1 cellular context compared by ENCODE assay signal in the genomic region with DNA sequence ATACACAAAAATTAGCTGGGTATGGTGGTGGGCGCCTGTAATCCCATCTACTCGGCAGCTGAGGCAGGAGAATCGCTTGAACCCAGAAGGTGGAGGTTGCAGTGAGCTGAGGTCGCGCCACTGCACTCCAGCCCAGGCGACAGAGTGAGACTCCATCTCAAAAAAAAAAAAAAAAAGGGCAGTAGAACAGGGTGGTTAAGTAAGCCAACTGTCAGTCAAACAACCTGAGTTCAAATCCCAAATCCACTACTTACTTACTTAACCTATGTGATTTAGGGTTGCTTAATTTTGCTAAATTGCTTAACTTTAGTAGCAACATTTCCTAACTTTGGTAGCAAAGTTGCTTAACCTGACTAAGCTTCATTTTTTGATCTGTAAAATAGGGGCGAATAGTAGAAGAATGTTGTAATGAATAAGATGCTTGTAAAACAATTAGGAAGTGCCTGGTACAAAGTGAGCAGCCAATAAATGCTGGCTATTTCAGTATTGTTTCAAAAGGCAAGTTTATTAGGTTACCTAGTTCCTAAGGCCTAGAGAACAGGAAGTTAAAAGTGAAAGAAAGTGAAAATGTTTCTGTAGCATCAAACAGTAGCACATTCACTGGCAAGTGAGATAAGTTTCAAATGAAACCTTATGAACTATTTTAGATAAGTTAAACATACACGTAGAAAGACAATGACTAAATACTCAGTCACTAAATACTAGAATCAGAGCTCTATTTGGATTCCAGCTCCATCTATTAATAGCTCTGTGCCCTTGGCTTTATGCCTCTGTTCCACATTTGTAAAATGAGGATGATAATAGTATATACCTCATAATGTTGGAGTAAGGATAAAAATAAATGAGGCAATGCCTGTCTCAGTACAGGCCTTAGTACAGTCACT.
TF ChIP-seq lines count a peak whose summit lies in the region.

No MANE protein-coding gene starts in this region.

TF ChIP-seq in SK-N-SH treated with all-trans-retinoic acid at 6 μM for 48 hours, 23 proteins besides CTCF, POLR2A, EP300 and RAD21 (continued from another document):
- no peak for TF ChIP-seq ZNF8 (CRISPR knock-in tag; IDR thresholded peaks at IDR 0.05)
- no peak for TF ChIP-seq PPARA (CRISPR knock-in tag; IDR thresholded peaks at IDR 0.05; ENCODE audit: borderline replicate concordance)
- TF ChIP-seq OSR1 (CRISPR knock-in tag; IDR thresholded peaks at IDR 0.05): no peak
- no peak for TF ChIP-seq ESRRG (CRISPR knock-in tag; IDR thresholded peaks at IDR 0.05)
- no peak for TF ChIP-seq ZNF565 (CRISPR knock-in tag; conservative IDR thresholded peaks at IDR 0.05; ENCODE audit: low read depth)
- TF ChIP-seq ZFP30 (CRISPR knock-in tag; IDR thresholded peaks at IDR 0.05): no peak
- TF ChIP-seq RARB (CRISPR knock-in tag; IDR thresholded peaks at IDR 0.05): no peak
- no peak for TF ChIP-seq CSDC2 (CRISPR knock-in tag; IDR thresholded peaks at IDR 0.05)
- no peak for TF ChIP-seq TOX (CRISPR knock-in tag; IDR thresholded peaks at IDR 0.05; ENCODE audit: borderline replicate concordance)
- no peak for TF ChIP-seq GLIS3 (CRISPR knock-in tag; IDR thresholded peaks at IDR 0.05)
- no peak for TF ChIP-seq ARNTL (CRISPR knock-in tag; IDR thresholded peaks at IDR 0.05; ENCODE audit: borderline replicate concordance, low read depth)
